ENCODE assay signal across 1 cellular context in the genomic region with DNA sequence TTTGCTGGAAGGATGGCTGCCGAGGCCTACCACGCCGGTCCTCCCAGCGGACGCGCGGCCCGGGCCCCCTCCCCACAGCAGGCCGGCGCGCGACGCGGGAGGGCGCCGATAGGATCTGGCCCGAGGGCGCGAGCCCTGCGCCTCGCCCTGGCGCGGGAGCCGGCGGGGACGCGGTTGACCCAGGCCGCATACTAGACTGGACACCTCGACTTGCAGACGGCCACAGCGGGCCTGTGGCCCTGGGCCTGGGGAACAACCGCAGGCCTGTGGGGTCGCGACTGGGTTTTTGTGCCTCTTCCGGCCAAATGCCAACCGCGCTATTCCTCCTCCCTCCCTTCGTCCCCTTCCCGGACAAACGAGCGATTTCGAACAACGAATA.
TF ChIP-seq lines count a peak whose summit lies in the region.

No MANE protein-coding gene starts in this region.

TF ChIP-seq in WTC11, 78 proteins besides CTCF, POLR2A, EP300 and RAD21 (continued from another document):
- TF ChIP-seq ATF6 (CRISPR knock-in tag; IDR thresholded peaks at IDR 0.05), result no peak
